ENCODE assay signal across 8 cellular contexts in genomic region chr5:113294341-113295110, GRCh38.
DNase-seq lines count a peak whose midpoint lies in the region; ATAC-seq and TF ChIP-seq lines count a peak whose summit lies in the region.

No MANE protein-coding gene starts in this region.

- peaks cover 22% of the 10 kb centered on the region for H3K4me1 ChIP-seq in CD4-positive, alpha-beta memory T cell (ENCODE audit: insufficient read depth, low read length)
- H3K4me1 ChIP-seq in SJSA1 (replicated peaks), result peaks cover 25% of the 10 kb centered on the region
- H3K4me1 ChIP-seq in gastroesophageal sphincter, result peaks cover 0 to 39% (median 0%) of the 10 kb centered on the region in 3 donors
- peaks cover 0 to 38% (median 24%) of the 10 kb centered on the region in 5 donors for H3K4me1 ChIP-seq in subcutaneous abdominal adipose tissue (ENCODE audit: control insufficient read depth in 5 of 5, insufficient read depth in 5 of 5, low read length in 5 of 5)

- H3K4me3 ChIP-seq in CD4-positive, alpha-beta memory T cell (ENCODE audit: low read length in 2 of 2), result peak overlapping the region; percentile 67 to 77
- H3K4me3 ChIP-seq in SJSA1 (peak overlapping the region; percentile 83), gastroesophageal sphincter (peak overlapping the region; percentile 48 to 59), subcutaneous abdominal adipose tissue (ENCODE audit: low read depth in 1 of 5, low read length in 5 of 5) (peak overlapping the region; percentile 88 to 98 (median 95))

- H3K27ac Mint-ChIP-seq in CD4-positive, alpha-beta memory T cell, result peak overlapping the region; percentile 56 to 92 (median 89)

- H3K9me3 Mint-ChIP-seq in CD4-positive, alpha-beta memory T cell, result peaks cover 0 to 2% (median 0%) of the 10 kb centered on the region in 8 donors

- H3K27me3 Mint-ChIP-seq in CD4-positive, alpha-beta memory T cell, result peaks cover 7 to 14% of the 10 kb centered on the region in 2 donors

- H3K4me3 Mint-ChIP-seq in CD4-positive, alpha-beta memory T cell, result peak overlapping the region; percentile 89 to 97 (median 96)

- H3K27ac ChIP-seq in CD4-positive, alpha-beta memory T cell (ENCODE audit: low read depth, low read length), result peak overlapping the region; percentile 26
- H3K27ac ChIP-seq in SJSA1 (peak overlapping the region; percentile 35), gastroesophageal sphincter (peak overlapping the region; percentile 8 to 89 (median 86)), subcutaneous abdominal adipose tissue (ENCODE audit: low read depth, low read length) (peak overlapping the region; percentile 90)

- peak; percentile 69 to 82 (median 71) for DNase-seq in CD4-positive, alpha-beta memory T cell
- DNase-seq in SJSA1 (ENCODE audit: low read depth in 1 of 2, low spot score in 2 of 2), result peak; percentile 89 to 95
- DNase-seq in activated naive CD4-positive, alpha-beta T cell treated with Interleukin-2 at 50 U/mL for 16 hours, result peak; percentile 83
- DNase-seq in non-pigmented ciliary epithelial cell (ENCODE audit: low read depth), result peak; percentile 68

- TF ChIP-seq CTCF in gastroesophageal sphincter (IDR thresholded peaks at IDR 0.05), result peak in 2 of 4 experiments; percentile 45 to 55

- no peak for TF ChIP-seq EP300 in gastroesophageal sphincter (IDR thresholded peaks at IDR 0.05)

- peak overlapping the region; percentile 78 to 85 (median 81) for H3K9ac ChIP-seq in subcutaneous abdominal adipose tissue (ENCODE audit: low read length in 5 of 5)

- intact Hi-C loops in CD4-positive, alpha-beta memory T cell (cut with micrococcal nuclease), result loop anchor here (1.0 kb wide), 3 partner anchors 36 to 298 kb away; no protein-coding TSS in a partner anchor

- POLR2A ChIA-PET in CD4-positive, alpha-beta memory T cell (lab: Charles Lee; ENCODE audit: partially characterized antibody), result interaction anchor here (0.6 to 2.0 kb wide), 13 partner anchors 8 to 587 kb away, joined by 3 to 11 read pairs (median 4); partner anchors contain the start of genes DCP2 and YTHDC2

- H3K27me3 ChIP-seq in CD4-positive, alpha-beta memory T cell (ENCODE audit: insufficient read depth, low read length), result peaks cover 12% of the 10 kb centered on the region
- H3K27me3 ChIP-seq in SJSA1 (replicated peaks) (no peaks in the 10 kb centered on the region), gastroesophageal sphincter (no peaks in the 10 kb centered on the region), subcutaneous abdominal adipose tissue (ENCODE audit: control insufficient read depth in 5 of 5, insufficient read depth in 4 of 5, low read length in 5 of 5) (no peaks in the 10 kb centered on the region)

- ATAC-seq in GM19455 (IDR thresholded peaks at IDR 0.05; ENCODE audit: unreplicated experiment), result peak; percentile 98
- ATAC-seq in HG03571 (IDR thresholded peaks at IDR 0.05; ENCODE audit: unreplicated experiment), result peak; percentile 91
- ATAC-seq in gastroesophageal sphincter, result peak; percentile 97

- TF ChIP-seq POLR2A in gastroesophageal sphincter (IDR thresholded peaks at IDR 0.05), result peak; percentile 71 to 80

- no peaks in the 10 kb centered on the region for H3K36me3 ChIP-seq in CD4-positive, alpha-beta memory T cell (ENCODE audit: insufficient read depth, low read length)
- peaks cover 5% of the 10 kb centered on the region; the same call in 1 of the 2 replicates for H3K36me3 ChIP-seq in SJSA1
- no peaks in the 10 kb centered on the region for H3K36me3 ChIP-seq in gastroesophageal sphincter
- no peaks in the 10 kb centered on the region for H3K36me3 ChIP-seq in subcutaneous abdominal adipose tissue (ENCODE audit: control insufficient read depth in 5 of 5, insufficient read depth in 5 of 5, low read length in 5 of 5)

- 0 to 1% methylated on average over 4 to 16 of the region's 59 CpGs for WGBS in gastroesophageal sphincter (ENCODE audit: low coverage in 1 of 2), 2 donors

- CTCF ChIA-PET in CD4-positive, alpha-beta memory T cell (lab: Charles Lee; ENCODE audit: partially characterized antibody), result interaction anchor here (0.9 to 4.1 kb wide), 8 partner anchors 11 to 299 kb away, joined by 3 to 18 read pairs (median 4); no protein-coding TSS in a partner anchor

- H3K4me1 Mint-ChIP-seq in CD4-positive, alpha-beta memory T cell, result peaks cover 13 to 32% (median 23%) of the 10 kb centered on the region in 4 donors

- no peaks in the 10 kb centered on the region for H3K9me3 ChIP-seq in CD4-positive, alpha-beta memory T cell (ENCODE audit: control insufficient read depth in 1 of 2, low read length in 2 of 2)
- H3K9me3 ChIP-seq in SJSA1 (replicated peaks) (no peaks in the 10 kb centered on the region), gastroesophageal sphincter (no peaks in the 10 kb centered on the region), subcutaneous abdominal adipose tissue (ENCODE audit: control insufficient read depth in 5 of 5, low read length in 5 of 5) (no peaks in the 10 kb centered on the region)

- H3K36me3 Mint-ChIP-seq in CD4-positive, alpha-beta memory T cell, result peaks cover 0 to 4% of the 10 kb centered on the region in 2 donors

Comparison
In these comparisons a context has a peak if more than half of its experiments do, and no peak if none do; other contexts are left out.
1. Peak in every context shown above with its lines: DNase-seq, ATAC-seq, H3K4me3 ChIP-seq and H3K27ac ChIP-seq.
2. H3K27ac ChIP-seq: peak in every context shown above with its lines; median percentile 90 in subcutaneous abdominal adipose tissue; 86 in gastroesophageal sphincter; 35 in SJSA1; 26 in CD4-positive, alpha-beta memory T cell.